Comparison of ENCODE assay signal across 8 cellular contexts in the genomic region with DNA sequence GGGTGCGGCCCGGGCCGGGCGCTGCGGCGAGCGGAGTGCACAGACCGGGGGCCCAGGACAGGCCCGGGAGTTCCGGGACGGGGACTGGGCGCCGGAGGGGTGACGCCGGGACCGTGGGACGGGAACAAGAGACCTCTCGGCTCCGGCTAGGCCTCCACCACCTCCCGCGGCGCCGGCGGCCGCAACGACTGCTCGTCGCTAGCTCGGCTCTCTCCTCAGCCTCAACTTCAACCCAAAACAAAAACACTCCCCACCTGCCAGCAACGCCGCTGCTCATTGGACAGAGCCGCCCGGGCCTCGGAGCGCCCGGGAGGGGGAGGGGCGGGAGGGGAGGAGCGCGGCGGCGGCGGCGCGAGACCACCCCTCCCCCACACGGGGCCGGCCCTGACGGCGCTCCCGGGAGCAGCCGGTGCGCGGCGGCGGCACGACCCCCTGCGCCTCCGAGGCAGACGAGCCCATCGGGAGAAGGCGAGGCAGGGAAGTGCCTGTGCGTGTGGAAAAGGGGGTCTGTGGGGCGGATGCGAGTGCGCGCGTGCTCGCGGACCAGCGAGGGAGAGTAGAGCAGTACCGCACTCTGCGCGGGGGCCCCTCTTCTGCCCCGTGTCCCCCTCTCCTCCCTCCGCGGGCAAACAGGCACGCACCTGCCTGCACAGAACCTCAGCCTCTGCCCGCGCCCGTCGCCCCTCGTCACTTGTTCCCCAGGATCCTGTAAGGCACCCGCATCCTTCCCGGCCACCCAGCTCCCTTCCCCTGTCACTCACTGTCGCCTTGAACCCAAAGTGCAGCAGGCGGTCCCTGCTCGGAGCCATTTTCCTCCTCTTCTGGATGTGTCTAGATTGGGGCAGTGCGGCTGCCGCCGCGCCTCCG. TPM values are rescaled to one million over a fixed set of nuclear protein-coding genes. Genes with fewer than 3 reads are reported as not detected.
DNase-seq lines count a peak whose midpoint lies in the region; ATAC-seq and TF ChIP-seq lines count a peak whose summit lies in the region.

A gene with protein sequence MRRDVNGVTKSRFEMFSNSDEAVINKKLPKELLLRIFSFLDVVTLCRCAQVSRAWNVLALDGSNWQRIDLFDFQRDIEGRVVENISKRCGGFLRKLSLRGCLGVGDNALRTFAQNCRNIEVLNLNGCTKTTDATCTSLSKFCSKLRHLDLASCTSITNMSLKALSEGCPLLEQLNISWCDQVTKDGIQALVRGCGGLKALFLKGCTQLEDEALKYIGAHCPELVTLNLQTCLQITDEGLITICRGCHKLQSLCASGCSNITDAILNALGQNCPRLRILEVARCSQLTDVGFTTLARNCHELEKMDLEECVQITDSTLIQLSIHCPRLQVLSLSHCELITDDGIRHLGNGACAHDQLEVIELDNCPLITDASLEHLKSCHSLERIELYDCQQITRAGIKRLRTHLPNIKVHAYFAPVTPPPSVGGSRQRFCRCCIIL (minus strand): TSS at position 215 of the 867 bp plus-strand sequence. CDS start 224 bp downstream, outside the sequence.

- peaks cover 21% of the 10 kb centered on the region for H3K36me3 ChIP-seq in KOPT-K1 (ENCODE audit: insufficient read depth, low read length)
- H3K36me3 ChIP-seq in esophagus squamous epithelium, result peaks cover 0 to 20% (median 0%) of the 10 kb centered on the region in 3 donors

- intact Hi-C loops in esophagus squamous epithelium (cut with DNase I), result no loop called here

- peak within 1 kb of the TSS; percentile 84 to 99 (median 93) for H3K4me3 ChIP-seq in esophagus squamous epithelium

- no peaks in the 10 kb centered on the region for H3K9me3 Mint-ChIP-seq in activated T-cell treated with anti-CD3 and anti-CD28 coated beads, Interleukin-2, amount 50 U/mL, for 72 hours

- H3K4me3 Mint-ChIP-seq in activated T-cell treated with anti-CD3 and anti-CD28 coated beads, Interleukin-2, amount 50 U/mL, for 72 hours, result peak within 1 kb of the TSS; percentile 91 to 99

- peak within 1 kb of the TSS; percentile 88 for H3K27ac Mint-ChIP-seq in activated T-cell treated with anti-CD3 and anti-CD28 coated beads, Interleukin-2, amount 50 U/mL, for 72 hours

- peaks cover 0 to 47% (median 16%) of the 10 kb centered on the region in 3 donors for H3K4me1 ChIP-seq in esophagus squamous epithelium

- H3K27me3 Mint-ChIP-seq in activated T-cell treated with anti-CD3 and anti-CD28 coated beads, Interleukin-2, amount 50 U/mL, for 72 hours (ENCODE audit: low read depth), result no peaks in the 10 kb centered on the region

- 0% methylated on average over 2 to 23 of the region's 91 CpGs for WGBS in esophagus squamous epithelium, 2 donors

- peaks cover 2 to 5% of the 10 kb centered on the region in 2 donors for H3K36me3 Mint-ChIP-seq in activated T-cell treated with anti-CD3 and anti-CD28 coated beads, Interleukin-2, amount 50 U/mL, for 72 hours (ENCODE audit: insufficient read depth in 2 of 2)

- ATAC-seq in GM21723 (IDR thresholded peaks at IDR 0.05; ENCODE audit: unreplicated experiment), result peak; percentile 74
- peak; percentile 72 to 74 for ATAC-seq in activated T-cell treated with anti-CD3 and anti-CD28 coated beads, Interleukin-2, amount 50 U/mL, for 72 hours (replicated peaks in 1 of 2)

- H3K27ac ChIP-seq in KOPT-K1 (ENCODE audit: low read depth, low read length, poor library complexity, severe bottlenecking) (peak within 1 kb of the TSS; percentile 68), esophagus squamous epithelium (peak within 1 kb of the TSS; percentile 92 to 94 (median 94))

- TF ChIP-seq POLR2A in esophagus squamous epithelium (IDR thresholded peaks at IDR 0.05), result peak in 3 of 4 donors; percentile 78 to 88 (median 87)

- peaks cover 56% of the 10 kb centered on the region for H3K4me1 Mint-ChIP-seq in activated T-cell treated with anti-CD3 and anti-CD28 coated beads, Interleukin-2, amount 50 U/mL, for 72 hours (ENCODE audit: low read depth)

- no peaks in the 10 kb centered on the region for H3K27me3 ChIP-seq in esophagus squamous epithelium

- DNase-seq in DMS153 treated with DMSO at 0.1 percent for 48 hours (lab: John Stamatoyannopoulos, UW; ENCODE audit: unreplicated experiment) (peak; percentile 47), RKO (ENCODE audit: low spot score) (peak; percentile 89), esophagus squamous epithelium (lab: John Stamatoyannopoulos, UW) (peak; percentile 69), myocyte (ENCODE audit: low read depth) (peak; percentile 92)
- peak; percentile 92 for DNase-seq in activated T-cell treated with anti-CD3 and anti-CD28 coated beads, Interleukin-2, amount 50 U/mL, for 72 hours
- peak; percentile 84 for DNase-seq in stimulated activated CD8-positive, alpha-beta memory T cell treated with anti-CD3 and anti-CD28 coated beads, Interleukin-7, amount 100 ng/mL, for 24 hours (ENCODE audit: low read depth)

- TF ChIP-seq CTCF in esophagus squamous epithelium (IDR thresholded peaks at IDR 0.05), result no peak

- H3K9me3 ChIP-seq in KOPT-K1 (ENCODE audit: insufficient read depth, low read length, poor library complexity, severe bottlenecking) (no peaks in the 10 kb centered on the region), esophagus squamous epithelium (no peaks in the 10 kb centered on the region)

RNA-seq across cellular contexts. Expression of the gene that starts here (rescaled TPM):
- total RNA-seq in activated T-cell treated with anti-CD3 and anti-CD28 coated beads, Interleukin-2, amount 50 U/mL, for 72 hours, result 10 to 100 TPM; 28.5 to 30.5 TPM
- total RNA-seq in esophagus squamous epithelium (10 to 100 TPM in 1 of 4 donors, 1 to 10 TPM in 3; 5.0 to 10.3 (median 6.8) TPM), myocyte (9.4 and 11.2 TPM in 2 replicates)
- polyA plus RNA-seq in myocyte (2012), result 6.1 TPM

Comparison
In these comparisons a context has a peak if more than half of its experiments do, and no peak if none do; other contexts are left out.
1. Peak in every context shown above with its lines: DNase-seq, ATAC-seq, H3K4me3 ChIP-seq and H3K27ac ChIP-seq.